16 cellular contexts compared by ENCODE assay signal in genomic region chr10:3105905-3106304, GRCh38.
"Had no signal": no experiment of that assay in that cellular context is flagged by ENCODE, and none has a peak within 500 bp of the region (broad histone marks: within the 10 kb centered on the region; RNA-seq: fewer than 3 reads in every experiment).

No MANE protein-coding gene starts in this region.

- H3K4me2 ChIP-seq: neural progenitor cell had no signal

- H3K4me1 ChIP-seq: neural progenitor cell, parathyroid adenoma had no signal

- H3K9ac ChIP-seq: neural progenitor cell, parathyroid adenoma had no signal

- H3K9me3 ChIP-seq: adrenal gland, gastroesophageal sphincter, heart right ventricle, stomach, thoracic aorta, upper lobe of right lung had no signal

- H3K79me2 ChIP-seq: parathyroid adenoma had no signal

- H3K27me3 ChIP-seq: adrenal gland, gastroesophageal sphincter, heart right ventricle, neural progenitor cell, stomach, upper lobe of right lung had no signal

- ATAC-seq: gastroesophageal sphincter, upper lobe of right lung had no signal

- H2AFZ ChIP-seq: neural progenitor cell, parathyroid adenoma had no signal

- DNase-seq: activated CD4-positive, alpha-beta T cell treated with anti-CD3 and anti-CD28 coated beads, Interleukin-2, amount 50 U/mL, for 1 hour; activated T-cell treated with anti-CD3 and anti-CD28 coated beads, Interleukin-2, amount 50 U/mL, for 1 hour; adrenal gland; effector memory CD4-positive, alpha-beta T cell; heart right ventricle; mammary epithelial cell; naive B cell; retina; small intestine; stimulated activated CD4-positive, alpha-beta T cell treated with anti-CD3 and anti-CD28 coated beads, Interleukin-4, amount 100 ng/mL, for 24 hours; stomach; upper lobe of right lung had no signal

- FAIRE-seq: small intestine had no signal

- H3K27ac ChIP-seq: adrenal gland, neural progenitor cell, parathyroid adenoma, stomach, upper lobe of right lung had no signal

- H3K4me3 ChIP-seq: adrenal gland, gastroesophageal sphincter, heart right ventricle, neural progenitor cell, stomach, thoracic aorta, upper lobe of right lung had no signal

- H3K36me3 ChIP-seq: adrenal gland, neural progenitor cell had no signal
